ENCODE assay signal across 8 cellular contexts in the genomic region with DNA sequence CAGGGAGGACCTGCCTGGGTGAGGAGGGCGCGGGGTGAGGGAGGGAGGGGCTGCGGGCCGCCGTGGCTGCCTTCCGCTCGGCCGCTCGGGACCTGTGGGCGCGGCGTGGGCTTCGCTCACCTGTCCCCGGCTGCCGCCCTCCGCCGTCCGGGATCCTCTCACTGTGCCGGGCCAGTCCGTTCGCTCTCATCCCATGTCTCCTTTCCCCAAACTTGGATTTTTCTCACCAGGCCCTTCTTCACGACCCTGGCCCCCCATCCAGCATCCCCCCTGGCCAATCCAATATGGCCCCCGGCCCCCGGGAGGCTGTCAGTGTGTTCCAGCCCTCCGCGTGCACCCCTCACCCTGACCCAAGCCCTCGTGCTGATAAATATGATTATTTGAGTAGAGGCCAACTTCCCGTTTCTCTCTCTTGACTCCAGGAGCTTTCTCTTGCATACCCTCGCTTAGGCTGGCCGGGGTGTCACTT. TPM values are rescaled to one million over a fixed set of nuclear protein-coding genes. Genes with fewer than 3 reads are reported as not detected.
A peak's percentile ranks its signal among the peaks of the same experiment; 100 is the strongest.
DNase-seq lines count a peak whose midpoint lies in the region; FAIRE-seq and TF ChIP-seq lines count a peak whose summit lies in the region.

No MANE protein-coding gene starts in this region.

- no peaks in the 10 kb centered on the region for H3K9me3 Mint-ChIP-seq in Caco-2 (ENCODE audit: unreplicated experiment)

- H3K36me3 ChIP-seq in Caco-2 (ENCODE audit: control insufficient read depth, insufficient read depth, low read length) (no peaks in the 10 kb centered on the region), ascending aorta (no peaks in the 10 kb centered on the region), kidney (ENCODE audit: control insufficient read depth in 1 of 2, insufficient read depth in 2 of 2, low read length in 2 of 2) (no peaks in the 10 kb centered on the region)

- BruUV-seq in Caco-2 (replicated peaks; lab: Mats Ljungman, UMichigan): TSS peak; percentile 34

- TF ChIP-seq EP300 in Ishikawa (IDR thresholded peaks at IDR 0.05; ENCODE audit: borderline replicate concordance): no peak

- H3K9me3 ChIP-seq in Caco-2: no peaks in the 10 kb centered on the region
- H3K9me3 ChIP-seq in ascending aorta: no peaks in the 10 kb centered on the region
- H3K9me3 ChIP-seq in kidney (ENCODE audit: control insufficient read depth in 1 of 2, low read length in 2 of 2): no peaks in the 10 kb centered on the region

- H3K4me3 ChIP-seq in Caco-2 (ENCODE audit: low read depth, low read length) (peak overlapping the region; percentile 93), ascending aorta (peak overlapping the region; percentile 64 to 87), kidney (ENCODE audit: low read length in 2 of 2) (peak overlapping the region; percentile 66 to 85)

- TF ChIP-seq CTCF in Caco-2 (IDR thresholded peaks at IDR 0.05; ENCODE audit: insufficient read depth in 1 of 2, low read depth in 1 of 2, low read length in 1 of 2, severe bottlenecking in 1 of 2, unreplicated experiment in 1 of 2) (no peak), ascending aorta (IDR thresholded peaks at IDR 0.05) (no peak), kidney (IDR thresholded peaks at IDR 0.05; ENCODE audit: borderline replicate concordance, extremely low read depth, insufficient read depth) (no peak), D721Med (IDR thresholded peaks at IDR 0.05; ENCODE audit: insufficient read depth, missing control alignments) (no peak)

- H3K27me3 ChIP-seq in Caco-2 (replicated peaks; ENCODE audit: control insufficient read depth, insufficient read depth, low read length): no peaks in the 10 kb centered on the region
- no peaks in the 10 kb centered on the region for H3K27me3 ChIP-seq in ascending aorta

- H3K27ac Mint-ChIP-seq in Caco-2 (ENCODE audit: unreplicated experiment): peak overlapping the region; percentile 96

- no peaks in the 10 kb centered on the region for H3K4me1 Mint-ChIP-seq in Caco-2 (ENCODE audit: low read depth, unreplicated experiment)

- no peak for TF ChIP-seq RAD21 in Ishikawa (IDR thresholded peaks at IDR 0.05; ENCODE audit: low read depth)

- H3K27ac ChIP-seq in ascending aorta: peak overlapping the region; percentile 92 to 94
- peak overlapping the region; percentile 88 to 95 for H3K27ac ChIP-seq in kidney (ENCODE audit: low read depth in 2 of 2, low read length in 2 of 2)
- peak overlapping the region; percentile 86 for H3K27ac ChIP-seq in temporal lobe (ENCODE audit: low read depth, low read length)

- DNase-seq in Caco-2: no peak
- no peak for DNase-seq in ascending aorta (ENCODE audit: low spot score in 2 of 2)
- DNase-seq in kidney: no peak
- no peak for DNase-seq in HuH-7.5 (ENCODE audit: low spot score)
- no peak for DNase-seq in H4 (ENCODE audit: low spot score)
- no peak for DNase-seq in D721Med (ENCODE audit: insufficient read length, low spot score)

- H3K4me1 ChIP-seq in Caco-2: peaks cover 28% of the 10 kb centered on the region
- H3K4me1 ChIP-seq in ascending aorta: peaks cover 14 to 23% of the 10 kb centered on the region in 2 donors
- H3K4me1 ChIP-seq in kidney (ENCODE audit: control insufficient read depth in 1 of 2, insufficient read depth in 1 of 2, low read depth in 1 of 2, low read length in 2 of 2): peaks cover 21 to 29% of the 10 kb centered on the region in 2 donors

- intact Hi-C loops in Caco-2 (cut with micrococcal nuclease; ENCODE audit: unreplicated experiment): no loop called here
- intact Hi-C loops in ascending aorta (cut with DNase I): loop anchor here (2.0 kb wide), 2 partner anchors 45 to 59 kb away; a partner anchor contains a TSS
- intact Hi-C loops in kidney (cut with DNase I): no loop called here

- H3K4me3 Mint-ChIP-seq in Caco-2 (ENCODE audit: unreplicated experiment): peak overlapping the region; percentile 87

- no peak for FAIRE-seq in kidney (lab: Jason Lieb, UNC)
- no peak for FAIRE-seq in D721Med (lab: Jason Lieb, UNC)

- peaks cover 19% of the 10 kb centered on the region for H3K36me3 Mint-ChIP-seq in Caco-2 (ENCODE audit: insufficient read depth, unreplicated experiment)

- H3K9ac ChIP-seq in kidney (ENCODE audit: low read length in 2 of 2): peak overlapping the region; percentile 30 to 87

- CTCF ChIA-PET in Caco-2 (lab: Charles Lee): interaction anchor here (0.7 to 1.2 kb wide), 4 partner anchors 26 to 342 kb away, joined by 3 to 6 read pairs (median 4); a partner anchor contains a TSS

- POLR2A ChIA-PET in Caco-2 (lab: Charles Lee): interaction anchor here (1.0 to 1.7 kb wide), 2 partner anchors 24 to 82 kb away, joined by 3 to 8 read pairs; no protein-coding TSS in a partner anchor

- H3K27me3 Mint-ChIP-seq in Caco-2 (ENCODE audit: insufficient read depth, unreplicated experiment): no peaks in the 10 kb centered on the region

TF ChIP-seq in Ishikawa, 13 proteins besides CTCF, POLR2A, EP300 and RAD21:
- 0 out of 2 replicates have a peak, but pooled peaks have one; percentile 41 for TF ChIP-seq TCF12 (IDR thresholded peaks at IDR 0.05; ENCODE audit: low read depth)
- peak; percentile 52; the same call in 1 of the 2 replicates for TF ChIP-seq YY1 (IDR thresholded peaks at IDR 0.05; ENCODE audit: low read depth)
- no peak; the same call in 1 of the 2 replicates for TF ChIP-seq TAF1 (IDR thresholded peaks at IDR 0.05; ENCODE audit: low read depth)

RNA-seq across cellular contexts. Expression of a gene that starts 0.4 kb away (rescaled TPM):
- total RNA-seq in Caco-2 (2022) (22.5 and 24.8 TPM in 2 replicates), ascending aorta (106 TPM), kidney (45.5 TPM), temporal lobe (10.8 TPM)
- 27.1 TPM for polyA plus RNA-seq in kidney (ENCODE audit: insufficient read depth, low read depth, low replicate concordance)
- total RNA-seq in H4 (2014; rRNA removed; shearing (Covaris generic)): 6.3 and 8.8 TPM in 2 replicates

RNA-seq across cellular contexts. Expression of a gene that starts 22.5 kb away (rescaled TPM):
- 21.6 and 22.4 TPM in 2 replicates for total RNA-seq in Caco-2 (2022)
- 147 TPM for total RNA-seq in ascending aorta
- 25.0 TPM for total RNA-seq in kidney
- polyA plus RNA-seq in kidney (ENCODE audit: insufficient read depth, low read depth, low replicate concordance): 13.9 TPM
- 6.4 TPM for total RNA-seq in temporal lobe
- 8.4 and 11.4 TPM in 2 replicates for total RNA-seq in H4 (2014; rRNA removed; shearing (Covaris generic))

RNA-seq across cellular contexts. Expression of a gene that starts 25.0 kb away (rescaled TPM):
- total RNA-seq in Caco-2 (2022) (not detected in 2 replicates), ascending aorta (not detected), kidney (not detected), temporal lobe (not detected)
- polyA plus RNA-seq in kidney (ENCODE audit: insufficient read depth, low read depth, low replicate concordance): not detected
- total RNA-seq in H4 (2014; rRNA removed; shearing (Covaris generic)): not detected in 2 replicates

RNA-seq across cellular contexts. Expression of a gene that starts 25.8 kb away (rescaled TPM):
- total RNA-seq in Caco-2 (2022) (33.6 and 37.3 TPM in 2 replicates), ascending aorta (31.0 TPM), kidney (28.7 TPM), temporal lobe (28.3 TPM)
- 4.3 TPM for polyA plus RNA-seq in kidney (ENCODE audit: insufficient read depth, low read depth, low replicate concordance)
- 12.0 and 14.9 TPM in 2 replicates for total RNA-seq in H4 (2014; rRNA removed; shearing (Covaris generic))

RNA-seq across cellular contexts. Expression of a gene that starts 33.4 kb away (rescaled TPM):
- 20.0 and 21.8 TPM in 2 replicates for total RNA-seq in Caco-2 (2022)
- total RNA-seq in ascending aorta: 1.5 TPM
- total RNA-seq in kidney: 11.0 TPM
- 6.0 TPM for polyA plus RNA-seq in kidney (ENCODE audit: insufficient read depth, low read depth, low replicate concordance)
- 14.3 TPM for total RNA-seq in temporal lobe
- total RNA-seq in H4 (2014; rRNA removed; shearing (Covaris generic)): 7.6 and 7.8 TPM in 2 replicates
